ENCODE assay signal across 9 cellular contexts in genomic region chr7:47600199-47601118, GRCh38. TPM values are rescaled to one million over a fixed set of nuclear protein-coding genes. Genes with fewer than 3 reads are reported as not detected.
DNase-seq lines count a peak whose midpoint lies in the region; ATAC-seq and TF ChIP-seq lines count a peak whose summit lies in the region.
"Had no signal": no experiment of that assay in that cellular context is flagged by ENCODE, and none has a peak within 500 bp of the region (broad histone marks: within the 10 kb centered on the region; RNA-seq: fewer than 3 reads in every experiment).

No MANE protein-coding gene starts in this region.

- TF ChIP-seq CTCF in fibroblast of the aortic adventitia (IDR thresholded peaks at IDR 0.05; ENCODE audit: insufficient read depth, low read length) (no peak), uterus (IDR thresholded peaks at IDR 0.05) (no peak)

- H3K4me3 ChIP-seq in right cardiac atrium (ENCODE audit: low read length), result no peak overlapping the region
- H3K4me3 ChIP-seq in fibroblast of the aortic adventitia (ENCODE audit: low read depth, low read length), result no peak overlapping the region
- H3K4me3 ChIP-seq in uterus, result no peak overlapping the region

- 67% methylated on average over 15 of the region's 15 CpGs for whole genome bisulfite sequencing in right cardiac atrium

- peak; percentile 53 to 65 for ATAC-seq in right cardiac atrium
- no peak for ATAC-seq in Right ventricle myocardium superior (ENCODE audit: poor library complexity)
- ATAC-seq in GM18519 (IDR thresholded peaks at IDR 0.05; ENCODE audit: low FRiP score, unreplicated experiment), result no peak

- no peak for TF ChIP-seq POLR2A in uterus (IDR thresholded peaks at IDR 0.05)

- H3K36me3 ChIP-seq in uterus, result no peaks in the 10 kb centered on the region

- DNase-seq in right cardiac atrium (peak in 2 of 3 donors; percentile 39 to 67), Right ventricle myocardium superior (no peak), NOMO-1 treated with dmso at 0.1 percent for 144 hours (lab: John Stamatoyannopoulos, UW; ENCODE audit: unreplicated experiment) (peak; percentile 57), fibroblast of the aortic adventitia (ENCODE audit: low read depth) (peak; percentile 84), uterus (no peak), retina (no peak), amygdala (lab: John Stamatoyannopoulos, UW) (no peak)
- DNase-seq: NCI-H2029 had no signal

- intact Hi-C loops in right cardiac atrium (cut with DNase I), result no loop called here
- intact Hi-C loops in Right ventricle myocardium superior (cut with DNase I), result no loop called here
- intact Hi-C loops in uterus (cut with DNase I; ENCODE audit: low total_unique reads), result no loop called here

- H3K9me3 ChIP-seq in right cardiac atrium (ENCODE audit: control insufficient read depth, low read length) (peaks cover 6% of the 10 kb centered on the region), uterus (no peaks in the 10 kb centered on the region)

- H3K4me1 ChIP-seq in right cardiac atrium (ENCODE audit: control insufficient read depth, insufficient read depth, low read length), result peaks cover 8% of the 10 kb centered on the region
- H3K4me1 ChIP-seq in uterus, result peaks cover 0 to 6% of the 10 kb centered on the region in 2 donors

- no peaks in the 10 kb centered on the region for H3K27me3 ChIP-seq in right cardiac atrium (ENCODE audit: control insufficient read depth, insufficient read depth)
- no peaks in the 10 kb centered on the region for H3K27me3 ChIP-seq in uterus

- peak overlapping the region; percentile 21 for H3K27ac ChIP-seq in right cardiac atrium (ENCODE audit: low read length)
- H3K27ac ChIP-seq in uterus, result peak overlapping the region; percentile 48 to 56

RNA-seq across cellular contexts. Expression of gene TNS3, which starts 18.5 kb away (rescaled TPM):
- total RNA-seq in right cardiac atrium, result 10 to 100 TPM; 37.5 to 48.3 (median 42.7) TPM
- polyA plus RNA-seq in right cardiac atrium, result 19.7 TPM
- total RNA-seq in Right ventricle myocardium superior, result 43.2 TPM
- 7.1 and 28.3 TPM in 2 replicates for total RNA-seq in fibroblast of the aortic adventitia (ENCODE audit: low replicate concordance)
- 100 to 1,000 TPM in 1 of 4 donors, 10 to 100 TPM in 3; 27.2 to 110 (median 47.5) TPM for total RNA-seq in uterus

Comparison
In these comparisons a context has a peak if more than half of its experiments do, and no peak if none do; other contexts are left out.
1. ATAC-seq: peak in right cardiac atrium (2 of 2); none in Right ventricle myocardium superior (single experiment) and GM18519 (single experiment).
2. DNase-seq: peak in right cardiac atrium (2 of 3), NOMO-1 treated with dmso at 0.1 percent for 144 hours (single experiment) and fibroblast of the aortic adventitia (single experiment); none in Right ventricle myocardium superior (single experiment), uterus (0 of 2), retina (single experiment) and amygdala (0 of 56).